ENCODE assay signal across 8 cellular contexts in the genomic region with DNA sequence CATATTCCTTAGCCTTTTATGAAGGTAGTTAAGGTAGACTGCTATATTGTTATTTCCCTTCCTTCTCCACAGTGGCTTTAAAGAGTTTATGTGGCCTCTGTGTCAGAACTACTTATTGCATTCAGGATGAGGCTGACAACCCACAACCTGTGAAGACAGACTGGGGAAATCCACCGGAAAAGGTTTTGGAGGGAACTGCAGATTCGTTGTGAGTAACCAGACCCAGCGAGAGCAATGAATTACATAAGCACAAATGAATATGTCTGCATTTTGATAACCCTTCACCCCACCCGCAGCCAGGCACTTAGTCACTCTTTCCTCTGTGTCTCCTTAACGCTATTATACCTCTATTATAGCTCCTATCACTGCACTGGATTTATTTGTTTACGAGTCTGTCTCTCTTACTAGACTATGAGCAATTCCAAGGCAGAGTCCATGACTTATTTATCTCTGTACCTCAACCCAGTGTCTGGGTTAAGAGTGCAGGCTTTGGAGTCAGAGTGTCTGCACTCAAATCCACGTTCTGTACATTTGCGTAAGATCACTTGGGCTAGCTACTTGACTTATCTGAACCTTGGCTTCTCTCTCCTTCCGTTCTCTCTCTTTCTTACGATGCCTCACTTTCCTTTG. TPM values are rescaled to one million over a fixed set of nuclear protein-coding genes. Genes with fewer than 3 reads are reported as not detected.
DNase-seq lines count a peak whose midpoint lies in the region; ATAC-seq and TF ChIP-seq lines count a peak whose summit lies in the region.

No MANE protein-coding gene starts in this region.

- H3K27me3 ChIP-seq in SJSA1 (replicated peaks) = no peaks in the 10 kb centered on the region
- H3K27me3 ChIP-seq in esophagus squamous epithelium = peaks cover 0 to 16% (median 0%) of the 10 kb centered on the region in 4 donors

- peak overlapping the region in 4 of 6 donors; percentile 86 to 91 (median 88) for H3K27ac Mint-ChIP-seq in naive B cell

- H3K4me1 ChIP-seq in SJSA1 (replicated peaks) (peaks cover 51% of the 10 kb centered on the region), esophagus squamous epithelium (peaks cover 0 to 28% (median 5%) of the 10 kb centered on the region in 3 donors)

- H3K4me3 Mint-ChIP-seq in naive B cell = peak overlapping the region; percentile 26 to 78 (median 68)

- no peaks in the 10 kb centered on the region for H3K27me3 Mint-ChIP-seq in naive B cell

- H3K4me1 Mint-ChIP-seq in naive B cell = peaks cover 33 to 41% (median 40%) of the 10 kb centered on the region in 3 donors

- H3K36me3 Mint-ChIP-seq in naive B cell = no peaks in the 10 kb centered on the region

- no peak for TF ChIP-seq CTCF in GM10266 (IDR thresholded peaks at IDR 0.05; ENCODE audit: control insufficient read depth, insufficient read depth, low read depth, missing control alignments)
- no peak for TF ChIP-seq CTCF in esophagus squamous epithelium (IDR thresholded peaks at IDR 0.05)

- H3K9me3 ChIP-seq in SJSA1 (replicated peaks) (no peaks in the 10 kb centered on the region), esophagus squamous epithelium (no peaks in the 10 kb centered on the region)

- TF ChIP-seq POLR2A in esophagus squamous epithelium (IDR thresholded peaks at IDR 0.05) = no peak

- H3K4me3 ChIP-seq in SJSA1 (no peak overlapping the region), esophagus squamous epithelium (no peak overlapping the region)

- no peaks in the 10 kb centered on the region for H3K9me3 Mint-ChIP-seq in naive B cell

- H3K27ac ChIP-seq in SJSA1 = peak overlapping the region; percentile 49
- peak overlapping the region in 1 of 4 donors; percentile 36 for H3K27ac ChIP-seq in esophagus squamous epithelium

- DNase-seq in GM10266 (ENCODE audit: extremely low spot score) (peak; percentile 16), SJSA1 (ENCODE audit: low read depth in 1 of 2, low spot score in 2 of 2) (peak; percentile 93 to 94), naive B cell (peak; percentile 53), globus pallidus (ENCODE audit: low spot score) (no peak), NCI-H187 treated with DMSO at 0.1 percent for 48 hours (lab: John Stamatoyannopoulos, UW) (no peak), esophagus squamous epithelium (lab: John Stamatoyannopoulos, UW) (no peak)
- peak; percentile 82 for DNase-seq in activated naive CD4-positive, alpha-beta T cell treated with Interleukin-2 at 50 U/mL for 16 hours

- ATAC-seq in HG02938 (IDR thresholded peaks at IDR 0.05; ENCODE audit: unreplicated experiment) = peak; percentile 46
- peak; percentile 58 to 67 for ATAC-seq in naive B cell (ENCODE audit: low read depth in 2 of 2)

- H3K36me3 ChIP-seq in SJSA1 (no peaks in the 10 kb centered on the region), esophagus squamous epithelium (no peaks in the 10 kb centered on the region)

- intact Hi-C loops in esophagus squamous epithelium (cut with DNase I) = no loop called here

- 41 to 56% methylated on average over 10 of the region's 10 CpGs for WGBS in esophagus squamous epithelium, 2 donors

RNA-seq across cellular contexts. Expression of a gene that starts 19.2 kb away (rescaled TPM):
- total RNA-seq in SJSA1 (2014; rRNA removed; shearing (Covaris generic)) = under 0.01 and 0.08 TPM in 2 replicates
- under 1 TPM in 1 of 6 donors, not detected in 5; 0.16 TPM for polyA plus RNA-seq in naive B cell (ENCODE audit: low read depth in 6 of 6)
- not detected for total RNA-seq in esophagus squamous epithelium

RNA-seq across cellular contexts. Expression of a gene that starts 19.5 kb away (rescaled TPM):
- 117 and 121 TPM in 2 replicates for total RNA-seq in SJSA1 (2014; rRNA removed; shearing (Covaris generic))
- 10 to 100 TPM; 39.7 to 54.3 (median 46.3) TPM for polyA plus RNA-seq in naive B cell (ENCODE audit: low read depth in 6 of 6)
- 10 to 100 TPM; 29.4 to 49.7 (median 37.8) TPM for total RNA-seq in esophagus squamous epithelium

Comparison
In these comparisons a context has a peak if more than half of its experiments do, and no peak if none do; other contexts are left out.
1. DNase-seq: peak in GM10266 (single experiment), SJSA1 (2 of 2), activated naive CD4-positive, alpha-beta T cell treated with Interleukin-2 at 50 U/mL for 16 hours (single experiment) and naive B cell (single experiment); none in globus pallidus (single experiment), NCI-H187 treated with DMSO at 0.1 percent for 48 hours (single experiment) and esophagus squamous epithelium (single experiment).